ENCODE assay signal across 12 cellular contexts in genomic region chr1:182955596-182956588, GRCh38. TPM values are rescaled to one million over a fixed set of nuclear protein-coding genes. Genes with fewer than 3 reads are reported as not detected.
DNase-seq lines count a peak whose midpoint lies in the region; ATAC-seq and TF ChIP-seq lines count a peak whose summit lies in the region.
"Had no signal": no experiment of that assay in that cellular context is flagged by ENCODE, and none has a peak within 500 bp of the region (broad histone marks: within the 10 kb centered on the region; RNA-seq: fewer than 3 reads in every experiment).

No MANE protein-coding gene starts in this region.

- no peak overlapping the region for H3K4me3 Mint-ChIP-seq in osteocyte (ENCODE audit: unreplicated experiment)
- H3K4me3 Mint-ChIP-seq: central memory CD8-positive, alpha-beta T cell had no signal

- H3K27me3 ChIP-seq in BJ (ENCODE audit: control insufficient read depth, insufficient read depth, low read length) (no peaks in the 10 kb centered on the region), MG63 (no peaks in the 10 kb centered on the region), lower lobe of right lung (ENCODE audit: low read depth) (peaks cover 22% of the 10 kb centered on the region), Karpas-422 (ENCODE audit: low read length) (no peaks in the 10 kb centered on the region)

- peaks cover 4% of the 10 kb centered on the region for H3K9me3 Mint-ChIP-seq in osteocyte (ENCODE audit: unreplicated experiment)
- H3K9me3 Mint-ChIP-seq: central memory CD8-positive, alpha-beta T cell had no signal

- H3K4me1 ChIP-seq in lower lobe of right lung, result peaks cover 4% of the 10 kb centered on the region
- H3K4me1 ChIP-seq in Karpas-422 (ENCODE audit: low read length), result no peaks in the 10 kb centered on the region

- ATAC-seq in lower lobe of right lung (peak; percentile 21 to 42), GM19397 (IDR thresholded peaks at IDR 0.05; ENCODE audit: unreplicated experiment) (no peak)

- no peaks in the 10 kb centered on the region for H3K79me2 ChIP-seq in Karpas-422 (ENCODE audit: low read length)

- intact Hi-C loops in lower lobe of right lung (cut with DNase I), result no loop called here

- H3K36me3 Mint-ChIP-seq in osteocyte (ENCODE audit: unreplicated experiment), result no peaks in the 10 kb centered on the region

- H3K36me3 ChIP-seq in BJ (ENCODE audit: control insufficient read depth, insufficient read depth, low read length), result no peaks in the 10 kb centered on the region
- H3K36me3 ChIP-seq in MG63, result no peaks in the 10 kb centered on the region
- H3K36me3 ChIP-seq in lower lobe of right lung, result no peaks in the 10 kb centered on the region
- H3K36me3 ChIP-seq in Karpas-422 (ENCODE audit: insufficient read depth, low read length), result no peaks in the 10 kb centered on the region

- POLR2A ChIA-PET in BJ (lab: Charles Lee), result interaction anchor here (0.5 kb wide), 1 partner anchor 317 kb away, joined by 3 read pairs; no protein-coding TSS in a partner anchor

- no peak for TF ChIP-seq CTCF in BJ (IDR thresholded peaks at IDR 0.05; ENCODE audit: insufficient read depth, low read depth, low read length)
- TF ChIP-seq CTCF in lower lobe of right lung (IDR thresholded peaks at IDR 0.05), result no peak
- no peak for TF ChIP-seq CTCF in osteocyte (IDR thresholded peaks at IDR 0.05)

- H3K27ac Mint-ChIP-seq in osteocyte (ENCODE audit: unreplicated experiment), result no peak overlapping the region

- H3K4me1 Mint-ChIP-seq in osteocyte (ENCODE audit: unreplicated experiment), result peaks cover 8% of the 10 kb centered on the region

- DNase-seq in BJ (ENCODE audit: low read depth) (peak; percentile 84), MG63 (peak; percentile 91), amniotic epithelial cell (ENCODE audit: low read depth) (peak; percentile 98), lower lobe of right lung (no peak), Karpas-422 (no peak), osteocyte (ENCODE audit: extremely low spot score, unreplicated experiment) (no peak)
- DNase-seq in activated CD4-positive, CD25-positive, alpha-beta regulatory T cell treated with anti-CD3 and anti-CD28 coated beads, Interleukin-2, amount 50 U/mL, for 72 hours, result no peak
- DNase-seq: NCI-H69 had no signal

- 0 out of 2 replicates have a peak, but pooled peaks cover 2% of the 10 kb centered on the region for H3K9me3 ChIP-seq in MG63
- H3K9me3 ChIP-seq in lower lobe of right lung, result no peaks in the 10 kb centered on the region
- no peaks in the 10 kb centered on the region for H3K9me3 ChIP-seq in Karpas-422 (ENCODE audit: low read length)

- H2AFZ ChIP-seq in Karpas-422 (ENCODE audit: low read length), result no peak overlapping the region

- H4K20me1 ChIP-seq in Karpas-422 (ENCODE audit: insufficient read depth, low read depth, low read length), result no peaks in the 10 kb centered on the region

- CTCF ChIA-PET in BJ (lab: Yijun Ruan, JAX), result interaction anchor here (0.8 to 2.3 kb wide), 8 partner anchors 10 to 362 kb away, joined by 3 to 8 read pairs (median 3); no protein-coding TSS in a partner anchor

- no peak overlapping the region for H3K4me2 ChIP-seq in Karpas-422 (ENCODE audit: low read depth, low read length, poor library complexity, severe bottlenecking)

- H3K9ac ChIP-seq in Karpas-422 (ENCODE audit: low read length), result no peak overlapping the region

- H3K27me3 Mint-ChIP-seq in osteocyte (ENCODE audit: unreplicated experiment), result no peaks in the 10 kb centered on the region

- H3K4me3 ChIP-seq in BJ (ENCODE audit: low read depth, low read length) (no peak overlapping the region), MG63 (no peak overlapping the region), lower lobe of right lung (no peak overlapping the region), Karpas-422 (ENCODE audit: low read length) (no peak overlapping the region)
- H3K4me3 ChIP-seq: skin epidermis had no signal

- H3K27ac ChIP-seq in lower lobe of right lung, result no peak overlapping the region
- H3K27ac ChIP-seq in Karpas-422 (ENCODE audit: low read length), result no peak overlapping the region

- no peaks in the 10 kb centered on the region for H3K9me2 ChIP-seq in Karpas-422 (replicated peaks; ENCODE audit: insufficient read depth, low read length)

RNA-seq across cellular contexts. Expression of gene SHCBP1L, which starts 2.9 kb away (rescaled TPM):
- polyA plus RNA-seq in BJ (2011; rRNA removed), result not detected in 2 replicates
- polyA minus RNA-seq in BJ (2011; rRNA and poly(A)+ RNA removed), result not detected in 2 replicates
- not detected in 2 replicates for total RNA-seq in MG63 (2014; rRNA removed; shearing (Covaris generic); ENCODE audit: low replicate concordance)
- total RNA-seq in lower lobe of right lung (not detected), osteocyte (not detected in 2 replicates)
- total RNA-seq in Karpas-422 (2014; rRNA removed; shearing (Covaris generic); ENCODE audit: low replicate concordance), result not detected in 2 replicates
- polyA plus RNA-seq: keratinocyte had no signal

Comparison
In these comparisons a context has a peak if more than half of its experiments do, and no peak if none do; other contexts are left out.
1. DNase-seq: peak in BJ (single experiment), MG63 (single experiment) and amniotic epithelial cell (single experiment); none in lower lobe of right lung (single experiment), Karpas-422 (single experiment), activated CD4-positive, CD25-positive, alpha-beta regulatory T cell treated with anti-CD3 and anti-CD28 coated beads, Interleukin-2, amount 50 U/mL, for 72 hours (single experiment) and osteocyte (single experiment).